8 cellular contexts compared by ENCODE assay signal in genomic region chr2:97740590-97741182, GRCh38. TPM values are rescaled to one million over a fixed set of nuclear protein-coding genes. Genes with fewer than 3 reads are reported as not detected.
DNase-seq lines count a peak whose midpoint lies in the region; ATAC-seq and TF ChIP-seq lines count a peak whose summit lies in the region.

No MANE protein-coding gene starts in this region.

- H3K36me3 ChIP-seq in adrenal gland (replicated peaks in 1 of 2): no peaks in the 10 kb centered on the region

- no peak for ATAC-seq in HG02588 (IDR thresholded peaks at IDR 0.05; ENCODE audit: unreplicated experiment)

- TF ChIP-seq CTCF in adrenal gland (IDR thresholded peaks at IDR 0.05): peak; percentile 50 to 72 (median 64)

- no peak overlapping the region for H3K4me3 ChIP-seq in adrenal gland

- H3K27me3 ChIP-seq in adrenal gland: no peaks in the 10 kb centered on the region

- intact Hi-C loops in adrenal gland (cut with DNase I): no loop called here

- no peak overlapping the region for H3K27ac ChIP-seq in adrenal gland

- no peak for TF ChIP-seq EP300 in Ishikawa (IDR thresholded peaks at IDR 0.05; ENCODE audit: borderline replicate concordance)

- TF ChIP-seq POLR2A in adrenal gland (IDR thresholded peaks at IDR 0.05): no peak

- no peaks in the 10 kb centered on the region for H3K9me3 ChIP-seq in adrenal gland (replicated peaks in 1 of 3)

- DNase-seq in ELF-1 (ENCODE audit: low read depth, low spot score) (peak; percentile 84), OCI-M1 (lab: John Stamatoyannopoulos, UW) (peak; percentile 75), adrenal gland (peak in 5 of 7 donors; percentile 32 to 69 (median 61)), iPS DF 19.7 (ENCODE audit: low read depth, low spot score) (peak; percentile 48), OCI-M2 (lab: John Stamatoyannopoulos, UW; ENCODE audit: unreplicated experiment) (no peak)
- peak; percentile 40 for DNase-seq in stimulated activated CD4-positive, alpha-beta T cell treated with anti-CD3 and anti-CD28 coated beads, Interleukin-4, amount 100 ng/mL, for 24 hours

- WGBS in adrenal gland, 4 donors: 26 to 36% (median 32%) methylated on average over 19 of the region's 19 CpGs

- peak; percentile 74 for TF ChIP-seq RAD21 in Ishikawa (IDR thresholded peaks at IDR 0.05; ENCODE audit: low read depth)

- H3K4me1 ChIP-seq in adrenal gland (replicated peaks in 1 of 2): no peaks in the 10 kb centered on the region

TF ChIP-seq in Ishikawa, 13 proteins besides CTCF, POLR2A, EP300 and RAD21:
- no peak for TF ChIP-seq REST (IDR thresholded peaks at IDR 0.05; ENCODE audit: low read depth)
- no peak for TF ChIP-seq ZBTB7A (IDR thresholded peaks at IDR 0.05; ENCODE audit: low read depth)
- TF ChIP-seq YY1 (IDR thresholded peaks at IDR 0.05; ENCODE audit: low read depth): no peak
- no peak; the same call in 1 of the 2 replicates for TF ChIP-seq MAX (IDR thresholded peaks at IDR 0.05)
- TF ChIP-seq FOXM1 (IDR thresholded peaks at IDR 0.05; ENCODE audit: borderline replicate concordance, low read depth): no peak
- no peak for TF ChIP-seq TCF12 (IDR thresholded peaks at IDR 0.05; ENCODE audit: low read depth)
- no peak for TF ChIP-seq TAF1 (IDR thresholded peaks at IDR 0.05; ENCODE audit: low read depth)
- no peak for TF ChIP-seq CEBPB (IDR thresholded peaks at IDR 0.05)
- TF ChIP-seq CREB1 (IDR thresholded peaks at IDR 0.05; ENCODE audit: low read depth): no peak
- no peak for TF ChIP-seq NFIC (IDR thresholded peaks at IDR 0.05)

RNA-seq across cellular contexts. Expression of gene ZAP70, which starts 27.3 kb away (rescaled TPM):
- total RNA-seq in adrenal gland: 1 to 10 TPM; 1.1 to 8.1 (median 2.5) TPM
- polyA plus RNA-seq in adrenal gland: 1 to 10 TPM in 2 of 3 donors, under 1 TPM in 1; 0.62 to 8.3 (median 5.9) TPM
